Comparison of ENCODE assay signal across 14 cellular contexts in genomic region chr13:99465454-99465853, GRCh38. TPM values are rescaled to one million over a fixed set of nuclear protein-coding genes. Genes with fewer than 3 reads are reported as not detected.
DNase-seq lines count a peak whose midpoint lies in the region; ATAC-seq and TF ChIP-seq lines count a peak whose summit lies in the region.
"Had no signal": no experiment of that assay in that cellular context is flagged by ENCODE, and none has a peak within 500 bp of the region (broad histone marks: within the 10 kb centered on the region; RNA-seq: fewer than 3 reads in every experiment).

No MANE protein-coding gene starts in this region.

- H3K27me3 Mint-ChIP-seq in T-helper 2 cell treated with Interferon-gamma antibody and Interleukin-4, amounts not matched to agents 5 μg/mL and 100 μg/mL, for 36 hours (ENCODE audit: low read depth): peaks cover 5% of the 10 kb centered on the region
- H3K27me3 Mint-ChIP-seq in natural killer cell (ENCODE audit: low read depth in 2 of 2): peaks cover 0 to 8% of the 10 kb centered on the region in 2 donors
- H3K27me3 Mint-ChIP-seq in mesothelial cell of epicardium (ENCODE audit: low read depth): no peaks in the 10 kb centered on the region

- H3K36me3 Mint-ChIP-seq in T-helper 2 cell treated with Interferon-gamma antibody and Interleukin-4, amounts not matched to agents 5 μg/mL and 100 μg/mL, for 36 hours (ENCODE audit: low read depth): peaks cover 7% of the 10 kb centered on the region
- H3K36me3 Mint-ChIP-seq in natural killer cell: no peaks in the 10 kb centered on the region
- H3K36me3 Mint-ChIP-seq in mesothelial cell of epicardium: no peaks in the 10 kb centered on the region

- TF ChIP-seq CTCF in natural killer cell (IDR thresholded peaks at IDR 0.05): no peak
- TF ChIP-seq CTCF in SK-N-SH (IDR thresholded peaks at IDR 0.05): no peak
- no peak for TF ChIP-seq CTCF in mesothelial cell of epicardium (IDR thresholded peaks at IDR 0.05; ENCODE audit: unreplicated experiment)

- H3K79me2 ChIP-seq in SK-N-SH (ENCODE audit: insufficient read depth): no peaks in the 10 kb centered on the region

- POLR2A ChIA-PET in SK-N-SH (lab: Yijun Ruan, JAX): no interaction called here

- ATAC-seq in natural killer cell (peak in 1 of 3 donors; percentile 27), SK-N-SH treated with all-trans-retinoic acid at 6 μM for 48 hours (no peak; the same call in 2 of the 3 replicates)

- no peak for TF ChIP-seq EP300 in SK-N-SH (IDR thresholded peaks at IDR 0.05; ENCODE audit: borderline replicate concordance in 1 of 2, low read depth in 1 of 2, low read length in 1 of 2)

- no peak overlapping the region for H3K9ac ChIP-seq in SK-N-SH

- H3K27ac ChIP-seq in SK-N-SH (ENCODE audit: low read depth in 2 of 2, low read length in 1 of 2): no peak overlapping the region
- H3K27ac ChIP-seq: ovary, suprapubic skin had no signal

- H3K4me1 ChIP-seq in SK-N-SH (ENCODE audit: control insufficient read depth in 1 of 2, insufficient read depth in 2 of 2, low read depth in 1 of 2, low read length in 1 of 2): no peaks in the 10 kb centered on the region; a peak in 1 of 4 replicates
- H3K4me1 ChIP-seq: suprapubic skin had no signal

- no peak overlapping the region for H3K4me3 ChIP-seq in SK-N-SH (ENCODE audit: low read depth in 2 of 2, low read length in 1 of 2)
- H3K4me3 ChIP-seq: dorsolateral prefrontal cortex, ovary, suprapubic skin had no signal

- H3K9me3 Mint-ChIP-seq in T-helper 2 cell treated with Interferon-gamma antibody and Interleukin-4, amounts not matched to agents 5 μg/mL and 100 μg/mL, for 36 hours: no peaks in the 10 kb centered on the region
- no peaks in the 10 kb centered on the region for H3K9me3 Mint-ChIP-seq in natural killer cell
- peaks cover 7% of the 10 kb centered on the region for H3K9me3 Mint-ChIP-seq in mesothelial cell of epicardium

- H3K27me3 ChIP-seq in SK-N-SH (ENCODE audit: insufficient read depth): no peaks in the 10 kb centered on the region
- H3K27me3 ChIP-seq: ovary, suprapubic skin had no signal

- H4K20me1 ChIP-seq in SK-N-SH (ENCODE audit: insufficient read depth): no peaks in the 10 kb centered on the region

- intact Hi-C loops in natural killer cell (cut with micrococcal nuclease): no loop called here

- peak overlapping the region; percentile 91 for H3K27ac Mint-ChIP-seq in T-helper 2 cell treated with Interferon-gamma antibody and Interleukin-4, amounts not matched to agents 5 μg/mL and 100 μg/mL, for 36 hours
- H3K27ac Mint-ChIP-seq in natural killer cell: peak overlapping the region in 1 of 2 donors; percentile 64
- no peak overlapping the region for H3K27ac Mint-ChIP-seq in mesothelial cell of epicardium

- no peak overlapping the region for H3K4me2 ChIP-seq in SK-N-SH

- DNase-seq in NCI-H748 (lab: John Stamatoyannopoulos, UW; ENCODE audit: unreplicated experiment) (peak; percentile 72), NCI-H748 treated with DMSO at 0.1 percent for 48 hours (lab: John Stamatoyannopoulos, UW) (no peak), NCI-H146 treated with DMSO at 0.1 percent for 48 hours (lab: John Stamatoyannopoulos, UW; ENCODE audit: unreplicated experiment) (peak; percentile 21), natural killer cell (no peak), SK-N-SH (no peak), mesothelial cell of epicardium (ENCODE audit: low spot score in 2 of 2, unreplicated experiment in 2 of 2) (no peak)
- DNase-seq in T-helper 2 cell treated with Interferon-gamma antibody and Interleukin-4, amounts not matched to agents 5 μg/mL and 100 μg/mL, for 36 hours (ENCODE audit: low spot score): no peak
- DNase-seq: activated T-cell treated with anti-CD3 and anti-CD28 coated beads, Interleukin-2, amount 50 U/mL, for 1 hour; dorsolateral prefrontal cortex; NCI-H526 treated with DMSO at 0.1 percent for 48 hours; ovary; Right ventricle myocardium superior had no signal

- no peak overlapping the region for H2AFZ ChIP-seq in SK-N-SH (ENCODE audit: low read depth)

- H3K4me3 Mint-ChIP-seq in T-helper 2 cell treated with Interferon-gamma antibody and Interleukin-4, amounts not matched to agents 5 μg/mL and 100 μg/mL, for 36 hours: peak overlapping the region; percentile 62
- H3K4me3 Mint-ChIP-seq in natural killer cell: peak overlapping the region; percentile 13
- no peak overlapping the region for H3K4me3 Mint-ChIP-seq in mesothelial cell of epicardium

- H3F3A ChIP-seq in SK-N-SH (replicated peaks; ENCODE audit: insufficient read depth): peaks cover 9% of the 10 kb centered on the region

- H3K9me3 ChIP-seq in SK-N-SH: no peaks in the 10 kb centered on the region
- H3K9me3 ChIP-seq: ovary, suprapubic skin had no signal

- TF ChIP-seq RAD21 in SK-N-SH (IDR thresholded peaks at IDR 0.05; ENCODE audit: low read length): no peak

- peaks cover 33% of the 10 kb centered on the region for H3K4me1 Mint-ChIP-seq in T-helper 2 cell treated with Interferon-gamma antibody and Interleukin-4, amounts not matched to agents 5 μg/mL and 100 μg/mL, for 36 hours (ENCODE audit: low read depth)
- H3K4me1 Mint-ChIP-seq in natural killer cell: peaks cover 16 to 22% of the 10 kb centered on the region in 2 donors
- peaks cover 7% of the 10 kb centered on the region for H3K4me1 Mint-ChIP-seq in mesothelial cell of epicardium

- 95% methylated on average over 1 of the region's 2 CpGs for WGBS in SK-N-SH (ENCODE audit: low lambda C conversion rate)

- H3K9me2 ChIP-seq in SK-N-SH: no peaks in the 10 kb centered on the region

- H3K36me3 ChIP-seq in SK-N-SH (replicated peaks in 1 of 2; ENCODE audit: control insufficient read depth in 1 of 2, insufficient read depth in 2 of 2, low read length in 1 of 2): no peaks in the 10 kb centered on the region
- H3K36me3 ChIP-seq: ovary, suprapubic skin had no signal

- CTCF ChIA-PET in SK-N-SH (lab: Yijun Ruan, JAX): interaction anchor here (0.9 to 3.2 kb wide), 5 partner anchors 16 to 289 kb away, joined by 3 to 13 read pairs (median 8); no protein-coding TSS in a partner anchor

TF ChIP-seq in SK-N-SH, 30 proteins besides CTCF, POLR2A, EP300 and RAD21:
- TF ChIP-seq REST (IDR thresholded peaks at IDR 0.05; ENCODE audit: low read depth, low read length) (no peak), RCOR1 (IDR thresholded peaks at IDR 0.05; ENCODE audit: low read length) (no peak), MXI1 (IDR thresholded peaks at IDR 0.05; ENCODE audit: low read depth, low read length) (no peak), MEF2A (IDR thresholded peaks at IDR 0.05; ENCODE audit: borderline replicate concordance, low read depth) (no peak)
TF ChIP-seq in SK-N-SH: peak in this region for 0.

TF ChIP-seq in SK-N-SH treated with all-trans-retinoic acid at 6 μM for 48 hours, 23 proteins besides CTCF, POLR2A, EP300 and RAD21:
- no peak for TF ChIP-seq ESRRG (CRISPR knock-in tag; IDR thresholded peaks at IDR 0.05)
- no peak for TF ChIP-seq TSHZ2 (CRISPR knock-in tag; IDR thresholded peaks at IDR 0.05)
- TF ChIP-seq ARNTL (CRISPR knock-in tag; IDR thresholded peaks at IDR 0.05; ENCODE audit: borderline replicate concordance, low read depth): no peak
- TF ChIP-seq CSDC2 (CRISPR knock-in tag; IDR thresholded peaks at IDR 0.05): no peak
- no peak for TF ChIP-seq ISL1 (CRISPR knock-in tag; IDR thresholded peaks at IDR 0.05)

RNA-seq across cellular contexts. Expression of gene TM9SF2, which starts 35.8 kb away (rescaled TPM):
- total RNA-seq in natural killer cell (10 to 100 TPM; 41.8 to 62.1 (median 51.4) TPM), mesothelial cell of epicardium (105 to 107 TPM (median 106 TPM) in 3 replicates)
- 49.8 and 69.8 TPM in 2 replicates for polyA plus RNA-seq in SK-N-SH (2012; rRNA removed)
- polyA plus RNA-seq in SK-N-SH (2012; cell fraction: cytosol; rRNA removed): 72.1 and 72.2 TPM in 2 replicates
- 17.5 and 47.6 TPM in 2 replicates for polyA plus RNA-seq in SK-N-SH (2012; cell fraction: nucleus; rRNA removed)

Comparison
In these comparisons a context has a peak if more than half of its experiments do, and no peak if none do; other contexts are left out.
1. DNase-seq: peak in NCI-H748 (single experiment) and NCI-H146 treated with DMSO at 0.1 percent for 48 hours (single experiment); none in NCI-H748 treated with DMSO at 0.1 percent for 48 hours (single experiment), T-helper 2 cell treated with Interferon-gamma antibody and Interleukin-4, amounts not matched to agents 5 μg/mL and 100 μg/mL, for 36 hours (single experiment), natural killer cell (single experiment), SK-N-SH (single experiment) and mesothelial cell of epicardium (0 of 2).